Comparison of ENCODE assay signal across 13 cellular contexts in genomic region chr14:47929334-47929733, GRCh38.
DNase-seq lines count a peak whose midpoint lies in the region; ATAC-seq and TF ChIP-seq lines count a peak whose summit lies in the region.
"Had no signal": no experiment of that assay in that cellular context is flagged by ENCODE, and none has a peak within 500 bp of the region (broad histone marks: within the 10 kb centered on the region; RNA-seq: fewer than 3 reads in every experiment).

No MANE protein-coding gene starts in this region.

- no peak for TF ChIP-seq CTCF in heart left ventricle (IDR thresholded peaks at IDR 0.05)

- H3K36me3 ChIP-seq in heart left ventricle: no peaks in the 10 kb centered on the region
- H3K36me3 ChIP-seq: neutrophil, SJCRH30 had no signal

- TF ChIP-seq POLR2A in heart left ventricle (IDR thresholded peaks at IDR 0.05): no peak

- DNase-seq in germinal center (ENCODE audit: low spot score): peak; percentile 5
- DNase-seq in NCI-H345 treated with DMSO at 0.1 percent for 48 hours (lab: John Stamatoyannopoulos, UW; ENCODE audit: unreplicated experiment): no peak
- DNase-seq in heart left ventricle: no peak
- DNase-seq: activated CD8-positive, alpha-beta memory T cell treated with anti-CD3 and anti-CD28 coated beads for 24 hours; activated naive CD4-positive, alpha-beta T cell; CD4-positive, CD25-positive, alpha-beta regulatory T cell; SJCRH30 had no signal

- H3K4me1 ChIP-seq in heart left ventricle: no peaks in the 10 kb centered on the region
- H3K4me1 ChIP-seq: SJCRH30 had no signal

- no peak overlapping the region for H3K4me3 ChIP-seq in heart left ventricle
- H3K4me3 ChIP-seq: SJCRH30 had no signal

- no peak overlapping the region for H3K27ac ChIP-seq in heart left ventricle
- H3K27ac ChIP-seq: neutrophil, SJCRH30 had no signal

- H3K9me3 ChIP-seq in heart left ventricle: peaks cover 0 to 6% (median 0%) of the 10 kb centered on the region in 12 donors
- H3K9me3 ChIP-seq: neutrophil, SJCRH30 had no signal

- intact Hi-C loops in heart left ventricle (cut with DNase I): no loop called here

- no peaks in the 10 kb centered on the region for H3K27me3 ChIP-seq in heart left ventricle
- H3K27me3 ChIP-seq: neutrophil, SJCRH30 had no signal

- peak; percentile 98 for ATAC-seq in GM18867 (IDR thresholded peaks at IDR 0.05; ENCODE audit: unreplicated experiment)
- ATAC-seq in HG02623 (IDR thresholded peaks at IDR 0.05; ENCODE audit: unreplicated experiment): peak; percentile 84
- ATAC-seq in HG03378 (IDR thresholded peaks at IDR 0.05; ENCODE audit: unreplicated experiment): peak; percentile 92
- ATAC-seq in HG02642 (IDR thresholded peaks at IDR 0.05; ENCODE audit: poor library complexity, unreplicated experiment): no peak
- no peak for ATAC-seq in activated CD4-positive, CD25-positive, alpha-beta regulatory T cell treated with anti-CD3 and anti-CD28 coated beads, Interleukin-2, amount 50 U/mL, for 24 hours
- no peak for ATAC-seq in heart left ventricle

Comparison
In these comparisons a context has a peak if more than half of its experiments do, and no peak if none do; other contexts are left out.
1. ATAC-seq: peak in GM18867 (single experiment), HG02623 (single experiment) and HG03378 (single experiment); none in HG02642 (single experiment), activated CD4-positive, CD25-positive, alpha-beta regulatory T cell treated with anti-CD3 and anti-CD28 coated beads, Interleukin-2, amount 50 U/mL, for 24 hours (0 of 2) and heart left ventricle (0 of 4).